8 cellular contexts compared by ENCODE assay signal in the genomic region with DNA sequence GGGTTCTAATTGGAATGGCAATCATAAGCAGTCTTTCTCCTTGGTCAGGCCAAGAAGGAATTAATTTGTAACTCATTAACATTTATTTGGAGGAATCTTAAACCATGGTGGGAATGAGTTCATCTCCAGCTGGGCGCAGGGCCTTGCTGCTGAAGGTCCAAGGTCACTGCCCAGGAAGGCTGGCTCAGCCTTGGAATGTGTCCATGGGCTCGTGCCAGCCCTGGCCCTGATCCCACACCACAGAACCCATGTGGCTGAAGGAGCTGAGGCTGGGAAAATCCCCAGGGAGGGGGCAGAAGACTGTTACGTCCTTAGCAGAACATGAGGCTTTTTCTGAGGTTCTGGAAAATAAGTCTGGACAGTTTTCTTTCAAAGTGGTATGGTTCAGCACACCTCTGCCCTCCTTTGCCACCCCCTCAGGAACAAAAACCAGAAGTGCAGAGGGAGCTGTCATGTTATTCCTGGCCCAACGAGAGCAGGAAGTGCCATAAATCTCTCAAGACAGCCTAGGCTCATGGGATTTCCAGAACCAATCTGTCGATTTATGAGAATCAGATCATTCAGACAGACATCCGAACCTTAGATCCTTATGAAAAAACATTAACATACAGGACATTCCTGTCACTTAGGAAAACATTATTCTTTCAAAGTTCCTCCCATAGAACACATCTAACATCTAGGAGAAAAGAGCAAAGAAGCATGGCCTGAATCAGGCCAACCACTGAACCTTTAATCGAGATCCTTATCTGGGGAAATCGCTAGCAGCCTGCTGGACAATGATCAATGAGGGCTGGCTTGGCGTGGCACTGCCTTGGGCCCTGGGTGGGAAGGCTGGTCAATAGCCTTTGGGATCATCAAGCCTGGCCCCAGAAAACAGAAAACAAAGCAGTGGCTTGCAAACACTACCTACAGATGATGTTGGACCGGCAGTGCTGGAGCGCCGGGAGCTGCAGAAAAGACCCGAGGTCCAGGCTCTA.
DNase-seq lines count a peak whose midpoint lies in the region; ATAC-seq and TF ChIP-seq lines count a peak whose summit lies in the region.

No MANE protein-coding gene starts in this region.

- POLR2A ChIA-PET in RWPE1 (lab: Yijun Ruan, JAX; ENCODE audit: low non-redundant PET), result no interaction called here
- POLR2A ChIA-PET in naive thymus-derived CD4-positive, alpha-beta T cell (lab: Charles Lee), result no interaction called here

- no peak for TF ChIP-seq EP300 in ovary (IDR thresholded peaks at IDR 0.05)

- intact Hi-C loops in ovary (cut with DNase I), result no loop called here
- intact Hi-C loops in naive thymus-derived CD4-positive, alpha-beta T cell (cut with micrococcal nuclease), result no loop called here

- H3K27ac ChIP-seq in RWPE1 (no peak overlapping the region), ovary (no peak overlapping the region)
- H3K27ac ChIP-seq in naive thymus-derived CD4-positive, alpha-beta T cell (ENCODE audit: low read depth, low read length), result no peak overlapping the region

- no peak overlapping the region for H3K27ac Mint-ChIP-seq in activated naive CD4-positive, alpha-beta T cell treated with anti-CD3 and anti-CD28 coated beads, Interleukin-2, amount 50 U/mL, for 72 hours
- H3K27ac Mint-ChIP-seq in naive thymus-derived CD4-positive, alpha-beta T cell, result no peak overlapping the region

- no peaks in the 10 kb centered on the region for H3K27me3 Mint-ChIP-seq in naive thymus-derived CD4-positive, alpha-beta T cell

- H3K27me3 ChIP-seq in ovary, result no peaks in the 10 kb centered on the region
- no peaks in the 10 kb centered on the region for H3K27me3 ChIP-seq in naive thymus-derived CD4-positive, alpha-beta T cell (ENCODE audit: control insufficient read depth in 2 of 2, insufficient read depth in 2 of 2, low read length in 2 of 2)

- H3K36me3 Mint-ChIP-seq in activated naive CD4-positive, alpha-beta T cell treated with anti-CD3 and anti-CD28 coated beads, Interleukin-2, amount 50 U/mL, for 72 hours, result no peaks in the 10 kb centered on the region
- H3K36me3 Mint-ChIP-seq in naive thymus-derived CD4-positive, alpha-beta T cell, result peaks cover 0 to 18% (median 7%) of the 10 kb centered on the region in 5 donors

- no peak for TF ChIP-seq POLR2A in ovary (IDR thresholded peaks at IDR 0.05)

- 60 to 63% (median 63%) methylated on average over 13 of the region's 13 CpGs for WGBS in ovary, 3 donors

- peak in 10 of 14 donors; percentile 7 to 81 (median 37) for DNase-seq in C1 segment of cervical spinal cord (lab: John Stamatoyannopoulos, UW)
- DNase-seq in RWPE1 (ENCODE audit: low spot score), result peak; percentile 32
- DNase-seq in fibroblast of the conjunctiva (ENCODE audit: low read depth), result peak; percentile 24
- DNase-seq in ovary, result peak in 4 of 5 donors; percentile 16 to 73 (median 46)
- no peak for DNase-seq in NCI-H1417 (lab: John Stamatoyannopoulos, UW)
- no peak for DNase-seq in activated naive CD4-positive, alpha-beta T cell treated with anti-CD3 and anti-CD28 coated beads, Interleukin-2, amount 50 U/mL, for 72 hours (ENCODE audit: low spot score in 2 of 2)
- DNase-seq in naive thymus-derived CD4-positive, alpha-beta T cell, result no peak
- no peak for DNase-seq in middle frontal gyrus (ENCODE audit: extremely low spot score, low spot score)

- no peak for TF ChIP-seq CTCF in RWPE1 (conservative IDR thresholded peaks at IDR 0.05; ENCODE audit: low read depth)
- TF ChIP-seq CTCF in ovary (IDR thresholded peaks at IDR 0.05), result no peak

- H3K4me3 Mint-ChIP-seq in naive thymus-derived CD4-positive, alpha-beta T cell, result no peak overlapping the region

- peaks cover 0 to 5% (median 0%) of the 10 kb centered on the region in 7 donors for H3K4me1 Mint-ChIP-seq in naive thymus-derived CD4-positive, alpha-beta T cell

- H3K9me3 ChIP-seq in ovary, result no peaks in the 10 kb centered on the region
- H3K9me3 ChIP-seq in naive thymus-derived CD4-positive, alpha-beta T cell (ENCODE audit: control insufficient read depth in 2 of 3, low read length in 3 of 3), result no peaks in the 10 kb centered on the region

- H3K4me3 ChIP-seq in ovary, result no peak overlapping the region
- H3K4me3 ChIP-seq in naive thymus-derived CD4-positive, alpha-beta T cell (ENCODE audit: low read length), result no peak overlapping the region

- no peaks in the 10 kb centered on the region for H3K36me3 ChIP-seq in ovary
- no peaks in the 10 kb centered on the region for H3K36me3 ChIP-seq in naive thymus-derived CD4-positive, alpha-beta T cell (ENCODE audit: control insufficient read depth in 2 of 3, insufficient read depth in 3 of 3, low read length in 3 of 3)

- H3K9me3 Mint-ChIP-seq in activated naive CD4-positive, alpha-beta T cell treated with anti-CD3 and anti-CD28 coated beads, Interleukin-2, amount 50 U/mL, for 72 hours, result no peaks in the 10 kb centered on the region
- H3K9me3 Mint-ChIP-seq in naive thymus-derived CD4-positive, alpha-beta T cell, result no peaks in the 10 kb centered on the region

- ATAC-seq in activated naive CD4-positive, alpha-beta T cell treated with anti-CD3 and anti-CD28 coated beads, Interleukin-2, amount 50 U/mL, for 72 hours, result no peak
- no peak for ATAC-seq in naive thymus-derived CD4-positive, alpha-beta T cell

- H3K4me1 ChIP-seq in ovary (ENCODE audit: insufficient read depth), result peaks cover 15% of the 10 kb centered on the region
- H3K4me1 ChIP-seq in naive thymus-derived CD4-positive, alpha-beta T cell (ENCODE audit: control insufficient read depth in 2 of 2, insufficient read depth in 2 of 2, low read length in 2 of 2), result no peaks in the 10 kb centered on the region

- CTCF ChIA-PET in RWPE1 (lab: Yijun Ruan, JAX), result no interaction called here
- CTCF ChIA-PET in naive thymus-derived CD4-positive, alpha-beta T cell (lab: Charles Lee), result no interaction called here

Comparison
In these comparisons a context has a peak if more than half of its experiments do, and no peak if none do; other contexts are left out.
1. DNase-seq: peak in C1 segment of cervical spinal cord (10 of 14), RWPE1 (single experiment), fibroblast of the conjunctiva (single experiment) and ovary (4 of 5); none in NCI-H1417 (0 of 3), activated naive CD4-positive, alpha-beta T cell treated with anti-CD3 and anti-CD28 coated beads, Interleukin-2, amount 50 U/mL, for 72 hours (0 of 2), naive thymus-derived CD4-positive, alpha-beta T cell (0 of 9) and middle frontal gyrus (single experiment).